10 cellular contexts compared by ENCODE assay signal in the genomic region with DNA sequence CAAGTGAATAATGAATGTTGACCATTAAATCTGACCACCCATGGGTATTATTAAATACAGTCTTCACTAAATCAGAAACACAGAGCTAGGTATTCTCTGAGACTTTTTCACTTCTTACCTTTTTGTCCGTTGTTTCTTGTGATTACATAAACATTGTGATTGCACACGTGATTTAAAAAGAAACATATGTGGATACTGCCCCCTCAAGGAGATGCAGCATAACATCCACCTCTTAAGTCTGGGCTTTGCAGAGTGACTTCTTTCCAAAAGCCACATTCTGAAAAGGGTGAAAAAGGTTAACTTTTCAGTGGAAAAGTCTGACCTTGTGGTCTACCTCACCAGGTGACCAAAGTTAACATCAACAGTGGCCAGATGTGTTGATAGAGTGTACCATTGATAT.
DNase-seq lines count a peak whose midpoint lies in the region; ATAC-seq and TF ChIP-seq lines count a peak whose summit lies in the region.
"Had no signal": no experiment of that assay in that cellular context is flagged by ENCODE, and none has a peak within 500 bp of the region (broad histone marks: within the 10 kb centered on the region; RNA-seq: fewer than 3 reads in every experiment).

No MANE protein-coding gene starts in this region.

- H3K4me1 Mint-ChIP-seq in activated naive CD4-positive, alpha-beta T cell treated with anti-CD3 and anti-CD28 coated beads for 36 hours (ENCODE audit: low read depth), result no peaks in the 10 kb centered on the region
- no peaks in the 10 kb centered on the region for H3K4me1 Mint-ChIP-seq in activated CD4-positive, alpha-beta T cell treated with anti-CD3 and anti-CD28 coated beads, Interleukin-2, amount 10 ng/mL, durations not matched to agents 7 days and 5 days

- POLR2A ChIA-PET in activated CD4-positive, alpha-beta T cell treated with anti-CD3 and anti-CD28 coated beads, Interleukin-2, amount 10 ng/mL, durations not matched to agents 7 days and 5 days (lab: Charles Lee), result no interaction called here

- TF ChIP-seq CTCF in AG09319 (IDR thresholded peaks at IDR 0.05; ENCODE audit: low read depth, low read length), result peak; percentile 47
- TF ChIP-seq CTCF in hepatocyte (IDR thresholded peaks at IDR 0.05; ENCODE audit: poor library complexity), result peak; percentile 43

- DNase-seq in AG09319 (ENCODE audit: extremely low read depth, low read depth) (no peak), HCEC 1CT (peak; percentile 62), SW480 (ENCODE audit: low spot score) (peak; percentile 47), hepatocyte (ENCODE audit: low spot score) (peak; percentile 14)
- DNase-seq in activated naive CD4-positive, alpha-beta T cell treated with anti-CD3 and anti-CD28 coated beads for 36 hours, result no peak
- no peak for DNase-seq in activated CD4-positive, alpha-beta T cell treated with anti-CD3 and anti-CD28 coated beads, Interleukin-2, amount 10 ng/mL, durations not matched to agents 7 days and 5 days
- DNase-seq: effector memory CD4-positive, alpha-beta T cell; NCI-H446 treated with DMSO at 0.1 percent for 48 hours had no signal

- CTCF ChIA-PET in activated naive CD4-positive, alpha-beta T cell treated with anti-CD3 and anti-CD28 coated beads for 36 hours (lab: Charles Lee), result interaction anchor here (0.6 to 0.7 kb wide), 2 partner anchors 1094 to 1259 kb away, joined by 3 read pairs; no protein-coding TSS in a partner anchor
- CTCF ChIA-PET in activated CD4-positive, alpha-beta T cell treated with anti-CD3 and anti-CD28 coated beads, Interleukin-2, amount 10 ng/mL, durations not matched to agents 7 days and 5 days (lab: Charles Lee), result no interaction called here

- no peaks in the 10 kb centered on the region for H3K27me3 ChIP-seq in hepatocyte

- no peak overlapping the region for H3K27ac Mint-ChIP-seq in activated naive CD4-positive, alpha-beta T cell treated with anti-CD3 and anti-CD28 coated beads for 36 hours
- no peak overlapping the region for H3K27ac Mint-ChIP-seq in activated CD4-positive, alpha-beta T cell treated with anti-CD3 and anti-CD28 coated beads, Interleukin-2, amount 10 ng/mL, durations not matched to agents 7 days and 5 days

- no peaks in the 10 kb centered on the region for H3K9me3 ChIP-seq in hepatocyte (ENCODE audit: low read depth)

- no peaks in the 10 kb centered on the region for H3K36me3 ChIP-seq in hepatocyte (replicated peaks; ENCODE audit: insufficient read depth, low read depth)

- no peaks in the 10 kb centered on the region for H3K9me3 Mint-ChIP-seq in activated naive CD4-positive, alpha-beta T cell treated with anti-CD3 and anti-CD28 coated beads for 36 hours
- no peaks in the 10 kb centered on the region for H3K9me3 Mint-ChIP-seq in activated CD4-positive, alpha-beta T cell treated with anti-CD3 and anti-CD28 coated beads, Interleukin-2, amount 10 ng/mL, durations not matched to agents 7 days and 5 days

- no peaks in the 10 kb centered on the region for H3K9me2 ChIP-seq in hepatocyte (replicated peaks; ENCODE audit: insufficient read depth)

- no peaks in the 10 kb centered on the region for H3K36me3 Mint-ChIP-seq in activated naive CD4-positive, alpha-beta T cell treated with anti-CD3 and anti-CD28 coated beads for 36 hours (ENCODE audit: low read depth)
- H3K36me3 Mint-ChIP-seq in activated CD4-positive, alpha-beta T cell treated with anti-CD3 and anti-CD28 coated beads, Interleukin-2, amount 10 ng/mL, durations not matched to agents 7 days and 5 days (ENCODE audit: low read depth), result no peaks in the 10 kb centered on the region

- 29% methylated on average over 2 of the region's 2 CpGs for WGBS in hepatocyte (ENCODE audit: low lambda C conversion rate, missing lambda C conversion rate)

- no peaks in the 10 kb centered on the region for H3K4me1 ChIP-seq in hepatocyte (ENCODE audit: insufficient read depth)

- no peak overlapping the region for H3K4me3 ChIP-seq in hepatocyte

- no peak for ATAC-seq in HG03520 (IDR thresholded peaks at IDR 0.05; ENCODE audit: unreplicated experiment)
- no peak for ATAC-seq in HG03354 (IDR thresholded peaks at IDR 0.05; ENCODE audit: poor library complexity, severe bottlenecking, unreplicated experiment)

- H3K27me3 Mint-ChIP-seq in activated naive CD4-positive, alpha-beta T cell treated with anti-CD3 and anti-CD28 coated beads for 36 hours (ENCODE audit: low read depth), result peaks cover 12% of the 10 kb centered on the region
- peaks cover 5% of the 10 kb centered on the region for H3K27me3 Mint-ChIP-seq in activated CD4-positive, alpha-beta T cell treated with anti-CD3 and anti-CD28 coated beads, Interleukin-2, amount 10 ng/mL, durations not matched to agents 7 days and 5 days

- no peak overlapping the region for H2AFZ ChIP-seq in hepatocyte

- no peaks in the 10 kb centered on the region for H3K79me2 ChIP-seq in hepatocyte

- H4K20me1 ChIP-seq in hepatocyte (ENCODE audit: insufficient read depth, poor library complexity, severe bottlenecking), result no peaks in the 10 kb centered on the region

- H3K4me3 Mint-ChIP-seq in activated naive CD4-positive, alpha-beta T cell treated with anti-CD3 and anti-CD28 coated beads for 36 hours, result no peak overlapping the region
- H3K4me3 Mint-ChIP-seq in activated CD4-positive, alpha-beta T cell treated with anti-CD3 and anti-CD28 coated beads, Interleukin-2, amount 10 ng/mL, durations not matched to agents 7 days and 5 days, result no peak overlapping the region

- H3K27ac ChIP-seq in hepatocyte, result no peak overlapping the region

- no peak overlapping the region for H3K4me2 ChIP-seq in hepatocyte

- intact Hi-C loops in activated naive CD4-positive, alpha-beta T cell treated with anti-CD3 and anti-CD28 coated beads for 36 hours (cut with micrococcal nuclease), result no loop called here

Comparison
In these comparisons a context has a peak if more than half of its experiments do, and no peak if none do; other contexts are left out.
1. DNase-seq: peak in HCEC 1CT (single experiment), SW480 (single experiment) and hepatocyte (single experiment); none in AG09319 (single experiment), activated naive CD4-positive, alpha-beta T cell treated with anti-CD3 and anti-CD28 coated beads for 36 hours (single experiment) and activated CD4-positive, alpha-beta T cell treated with anti-CD3 and anti-CD28 coated beads, Interleukin-2, amount 10 ng/mL, durations not matched to agents 7 days and 5 days (single experiment).